Comparison of ENCODE assay signal across 22 cellular contexts in the genomic region with DNA sequence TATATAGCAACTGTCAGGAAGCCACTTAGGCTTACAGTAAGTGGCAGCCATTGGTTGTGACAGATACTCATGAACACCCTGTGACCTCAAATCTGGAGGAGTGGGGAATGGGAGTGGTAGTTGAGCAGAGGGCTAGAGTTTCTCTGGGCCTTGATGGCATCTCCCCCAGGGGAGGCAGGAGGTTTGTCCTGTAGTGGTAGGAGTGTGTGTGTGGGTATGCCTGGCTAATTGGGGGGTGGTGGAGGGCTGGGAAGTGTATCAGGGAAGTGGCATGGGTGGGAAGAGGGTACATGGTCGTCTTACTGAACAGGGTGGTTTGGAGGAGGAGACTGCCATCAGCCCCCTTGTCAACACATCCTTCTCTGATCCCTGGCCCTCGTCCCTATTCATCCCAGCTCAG.
DNase-seq lines count a peak whose midpoint lies in the region; ATAC-seq and FAIRE-seq lines count a peak whose summit lies in the region.
"Had no signal": no experiment of that assay in that cellular context is flagged by ENCODE, and none has a peak within 500 bp of the region (broad histone marks: within the 10 kb centered on the region; RNA-seq: fewer than 3 reads in every experiment).

No MANE protein-coding gene starts in this region.

- in situ Hi-C loops in KBM-7 (cut with MboI; ENCODE audit: low pct_unique_long_range_greater_than_20kb, low sequenced_read_pairs), result no loop called here

- FAIRE-seq in HTR-8/SVneo (lab: Jason Lieb, UNC), result peak; percentile 64
- FAIRE-seq: A204.1, G401.6, GM12891, GM19239 had no signal

- ATAC-seq in left ventricle myocardium superior (no peak), Right ventricle myocardium inferior (no peak), GM19395 (IDR thresholded peaks at IDR 0.05; ENCODE audit: unreplicated experiment) (no peak)

- DNase-seq in left ventricle myocardium superior (peak; percentile 2), Right ventricle myocardium inferior (ENCODE audit: missing footprints) (no peak), HTR-8/SVneo (ENCODE audit: insufficient read length, low spot score) (no peak), left kidney (ENCODE audit: low read depth, low spot score) (peak; percentile 67), KBM-7 (no peak)
- DNase-seq: 8988T; ACHN; BE2C; C1 segment of cervical spinal cord; CD4-positive, alpha-beta memory T cell; CD4-positive, CD25-positive, alpha-beta regulatory T cell; CD8-positive, alpha-beta memory T cell; COR-L47; DMS 273 treated with DMSO at 0.1 percent for 48 hours; DMS153; DMS79 treated with DMSO at 0.1 percent for 48 hours; GF-D8 had no signal

- intact Hi-C loops in left ventricle myocardium superior (cut with micrococcal nuclease) (loop anchor here (10.0 kb wide), 2 partner anchors 82 to 98 kb away; no protein-coding TSS in a partner anchor), Right ventricle myocardium inferior (cut with DNase I) (no loop called here)

Comparison
In these comparisons a context has a peak if more than half of its experiments do, and no peak if none do; other contexts are left out.
1. DNase-seq: peak in left ventricle myocardium superior (single experiment) and left kidney (single experiment); none in Right ventricle myocardium inferior (single experiment), HTR-8/SVneo (single experiment) and KBM-7 (single experiment).